ENCODE assay signal across 1 cellular context in the genomic region with DNA sequence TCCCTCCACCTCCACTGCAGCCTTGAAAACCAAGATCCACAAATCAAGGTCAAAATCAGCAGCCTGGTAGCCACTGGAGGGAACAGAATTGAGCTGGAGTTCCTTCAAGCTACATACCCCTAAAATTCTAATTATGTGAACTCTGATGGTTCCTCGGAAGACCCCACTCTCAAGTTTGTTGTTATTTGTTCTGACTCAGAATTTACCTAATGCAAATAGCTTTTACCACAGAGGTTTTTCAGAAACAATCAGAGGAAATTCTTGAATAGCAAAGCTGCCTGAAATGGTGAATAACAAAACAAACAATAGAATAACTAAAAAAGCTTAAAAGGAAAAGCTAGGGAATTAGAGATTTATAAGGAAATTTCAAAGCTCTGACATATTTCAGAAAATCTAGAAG.
A peak's percentile ranks its signal among the peaks of the same experiment; 100 is the strongest.
TF ChIP-seq lines count a peak whose summit lies in the region.

No MANE protein-coding gene starts in this region.

TF ChIP-seq in H1, 55 proteins besides CTCF, POLR2A, EP300 and RAD21 (continued from another document):
- TF ChIP-seq, protein P1, sequence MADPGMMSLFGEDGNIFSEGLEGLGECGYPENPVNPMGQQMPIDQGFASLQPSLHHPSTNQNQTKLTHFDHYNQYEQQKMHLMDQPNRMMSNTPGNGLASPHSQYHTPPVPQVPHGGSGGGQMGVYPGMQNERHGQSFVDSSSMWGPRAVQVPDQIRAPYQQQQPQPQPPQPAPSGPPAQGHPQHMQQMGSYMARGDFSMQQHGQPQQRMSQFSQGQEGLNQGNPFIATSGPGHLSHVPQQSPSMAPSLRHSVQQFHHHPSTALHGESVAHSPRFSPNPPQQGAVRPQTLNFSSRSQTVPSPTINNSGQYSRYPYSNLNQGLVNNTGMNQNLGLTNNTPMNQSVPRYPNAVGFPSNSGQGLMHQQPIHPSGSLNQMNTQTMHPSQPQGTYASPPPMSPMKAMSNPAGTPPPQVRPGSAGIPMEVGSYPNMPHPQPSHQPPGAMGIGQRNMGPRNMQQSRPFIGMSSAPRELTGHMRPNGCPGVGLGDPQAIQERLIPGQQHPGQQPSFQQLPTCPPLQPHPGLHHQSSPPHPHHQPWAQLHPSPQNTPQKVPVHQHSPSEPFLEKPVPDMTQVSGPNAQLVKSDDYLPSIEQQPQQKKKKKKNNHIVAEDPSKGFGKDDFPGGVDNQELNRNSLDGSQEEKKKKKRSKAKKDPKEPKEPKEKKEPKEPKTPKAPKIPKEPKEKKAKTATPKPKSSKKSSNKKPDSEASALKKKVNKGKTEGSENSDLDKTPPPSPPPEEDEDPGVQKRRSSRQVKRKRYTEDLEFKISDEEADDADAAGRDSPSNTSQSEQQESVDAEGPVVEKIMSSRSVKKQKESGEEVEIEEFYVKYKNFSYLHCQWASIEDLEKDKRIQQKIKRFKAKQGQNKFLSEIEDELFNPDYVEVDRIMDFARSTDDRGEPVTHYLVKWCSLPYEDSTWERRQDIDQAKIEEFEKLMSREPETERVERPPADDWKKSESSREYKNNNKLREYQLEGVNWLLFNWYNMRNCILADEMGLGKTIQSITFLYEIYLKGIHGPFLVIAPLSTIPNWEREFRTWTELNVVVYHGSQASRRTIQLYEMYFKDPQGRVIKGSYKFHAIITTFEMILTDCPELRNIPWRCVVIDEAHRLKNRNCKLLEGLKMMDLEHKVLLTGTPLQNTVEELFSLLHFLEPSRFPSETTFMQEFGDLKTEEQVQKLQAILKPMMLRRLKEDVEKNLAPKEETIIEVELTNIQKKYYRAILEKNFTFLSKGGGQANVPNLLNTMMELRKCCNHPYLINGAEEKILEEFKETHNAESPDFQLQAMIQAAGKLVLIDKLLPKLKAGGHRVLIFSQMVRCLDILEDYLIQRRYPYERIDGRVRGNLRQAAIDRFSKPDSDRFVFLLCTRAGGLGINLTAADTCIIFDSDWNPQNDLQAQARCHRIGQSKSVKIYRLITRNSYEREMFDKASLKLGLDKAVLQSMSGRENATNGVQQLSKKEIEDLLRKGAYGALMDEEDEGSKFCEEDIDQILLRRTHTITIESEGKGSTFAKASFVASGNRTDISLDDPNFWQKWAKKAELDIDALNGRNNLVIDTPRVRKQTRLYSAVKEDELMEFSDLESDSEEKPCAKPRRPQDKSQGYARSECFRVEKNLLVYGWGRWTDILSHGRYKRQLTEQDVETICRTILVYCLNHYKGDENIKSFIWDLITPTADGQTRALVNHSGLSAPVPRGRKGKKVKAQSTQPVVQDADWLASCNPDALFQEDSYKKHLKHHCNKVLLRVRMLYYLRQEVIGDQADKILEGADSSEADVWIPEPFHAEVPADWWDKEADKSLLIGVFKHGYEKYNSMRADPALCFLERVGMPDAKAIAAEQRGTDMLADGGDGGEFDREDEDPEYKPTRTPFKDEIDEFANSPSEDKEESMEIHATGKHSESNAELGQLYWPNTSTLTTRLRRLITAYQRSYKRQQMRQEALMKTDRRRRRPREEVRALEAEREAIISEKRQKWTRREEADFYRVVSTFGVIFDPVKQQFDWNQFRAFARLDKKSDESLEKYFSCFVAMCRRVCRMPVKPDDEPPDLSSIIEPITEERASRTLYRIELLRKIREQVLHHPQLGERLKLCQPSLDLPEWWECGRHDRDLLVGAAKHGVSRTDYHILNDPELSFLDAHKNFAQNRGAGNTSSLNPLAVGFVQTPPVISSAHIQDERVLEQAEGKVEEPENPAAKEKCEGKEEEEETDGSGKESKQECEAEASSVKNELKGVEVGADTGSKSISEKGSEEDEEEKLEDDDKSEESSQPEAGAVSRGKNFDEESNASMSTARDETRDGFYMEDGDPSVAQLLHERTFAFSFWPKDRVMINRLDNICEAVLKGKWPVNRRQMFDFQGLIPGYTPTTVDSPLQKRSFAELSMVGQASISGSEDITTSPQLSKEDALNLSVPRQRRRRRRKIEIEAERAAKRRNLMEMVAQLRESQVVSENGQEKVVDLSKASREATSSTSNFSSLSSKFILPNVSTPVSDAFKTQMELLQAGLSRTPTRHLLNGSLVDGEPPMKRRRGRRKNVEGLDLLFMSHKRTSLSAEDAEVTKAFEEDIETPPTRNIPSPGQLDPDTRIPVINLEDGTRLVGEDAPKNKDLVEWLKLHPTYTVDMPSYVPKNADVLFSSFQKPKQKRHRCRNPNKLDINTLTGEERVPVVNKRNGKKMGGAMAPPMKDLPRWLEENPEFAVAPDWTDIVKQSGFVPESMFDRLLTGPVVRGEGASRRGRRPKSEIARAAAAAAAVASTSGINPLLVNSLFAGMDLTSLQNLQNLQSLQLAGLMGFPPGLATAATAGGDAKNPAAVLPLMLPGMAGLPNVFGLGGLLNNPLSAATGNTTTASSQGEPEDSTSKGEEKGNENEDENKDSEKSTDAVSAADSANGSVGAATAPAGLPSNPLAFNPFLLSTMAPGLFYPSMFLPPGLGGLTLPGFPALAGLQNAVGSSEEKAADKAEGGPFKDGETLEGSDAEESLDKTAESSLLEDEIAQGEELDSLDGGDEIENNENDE (IDR thresholded peaks at IDR 0.05; ENCODE audit: insufficient replicate concordance, low read length): peak; percentile 95
- TF ChIP-seq SIN3A (conservative IDR thresholded peaks at IDR 0.05 in 1 of 2, IDR thresholded peaks at IDR 0.05 in 1 of 2; ENCODE audit: low read depth in 1 of 2, low read length in 2 of 2): no peak
- TF ChIP-seq SAP30 (IDR thresholded peaks at IDR 0.05; ENCODE audit: insufficient read depth, insufficient replicate concordance, low read length): no peak
- TF ChIP-seq HDAC2 (IDR thresholded peaks at IDR 0.05; ENCODE audit: borderline replicate concordance in 1 of 2, low read depth in 2 of 2, low read length in 2 of 2): 0 out of 4 replicates have a peak, but pooled peaks of 1 of the 2 experiments have one; percentile 48
- no peak for TF ChIP-seq KDM1A (IDR thresholded peaks at IDR 0.05; ENCODE audit: borderline replicate concordance, low read length)
- TF ChIP-seq RFX5 (IDR thresholded peaks at IDR 0.05; ENCODE audit: borderline replicate concordance, low read depth, low read length): no peak
- TF ChIP-seq POU5F1 (IDR thresholded peaks at IDR 0.05; ENCODE audit: low read depth, low read length): 0 out of 2 replicates have a peak, but pooled peaks have one; percentile 31
- no peak for TF ChIP-seq RBBP5 (IDR thresholded peaks at IDR 0.05; ENCODE audit: borderline replicate concordance, low read depth, low read length)
- TF ChIP-seq GABPA (IDR thresholded peaks at IDR 0.05; ENCODE audit: borderline replicate concordance, insufficient read depth, low read length): no peak
- TF ChIP-seq JUND (IDR thresholded peaks at IDR 0.05; ENCODE audit: low read length): 0 out of 2 replicates have a peak, but pooled peaks have one; percentile 9
- TF ChIP-seq PHF8 (conservative IDR thresholded peaks at IDR 0.05; ENCODE audit: low read depth, low read length): no peak
- TF ChIP-seq, protein P2, sequence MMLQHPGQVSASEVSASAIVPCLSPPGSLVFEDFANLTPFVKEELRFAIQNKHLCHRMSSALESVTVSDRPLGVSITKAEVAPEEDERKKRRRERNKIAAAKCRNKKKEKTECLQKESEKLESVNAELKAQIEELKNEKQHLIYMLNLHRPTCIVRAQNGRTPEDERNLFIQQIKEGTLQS (IDR thresholded peaks at IDR 0.05; ENCODE audit: insufficient read depth, low read depth, low read length): no peak
- TF ChIP-seq TEAD4 (IDR thresholded peaks at IDR 0.05; ENCODE audit: low read depth, low read length): 0 out of 2 replicates have a peak, but pooled peaks have one; percentile 4
- TF ChIP-seq SP2 (IDR thresholded peaks at IDR 0.05; ENCODE audit: low read length): no peak
- TF ChIP-seq SUZ12 (IDR thresholded peaks at IDR 0.05; ENCODE audit: low read length): no peak
- no peak for TF ChIP-seq HDAC6 (IDR thresholded peaks at IDR 0.05; ENCODE audit: low read depth, low read length)
- TF ChIP-seq MAFK (IDR thresholded peaks at IDR 0.05; ENCODE audit: low read depth, low read length): no peak
